ENCODE assay signal across 19 cellular contexts in genomic region chr16:88727871-88728270, GRCh38. TPM values are rescaled to one million over a fixed set of nuclear protein-coding genes. Genes with fewer than 3 reads are reported as not detected.
DNase-seq lines count a peak whose midpoint lies in the region.
"Had no signal": no experiment of that assay in that cellular context is flagged by ENCODE, and none has a peak within 500 bp of the region (broad histone marks: within the 10 kb centered on the region; RNA-seq: fewer than 3 reads in every experiment).

No MANE protein-coding gene starts in this region.

- H3K4me3 ChIP-seq in H7 (ENCODE audit: insufficient read depth, low read depth, low read length): no peak overlapping the region
- H3K4me3 ChIP-seq: left lung, thyroid gland had no signal

- DNase-seq in NCI-H1417 (lab: John Stamatoyannopoulos, UW): peak; percentile 3 to 69 (median 46)
- DNase-seq in NCI-H1417 treated with DMSO at 0.1 percent for 48 hours (lab: John Stamatoyannopoulos, UW): no peak
- peak; percentile 57 for DNase-seq in DMS153 (lab: John Stamatoyannopoulos, UW)
- DNase-seq in SHP77 (lab: John Stamatoyannopoulos, UW): peak; percentile 77 to 89
- DNase-seq in iPS-NIHi7 (ENCODE audit: extremely low spot score): peak; percentile 31
- DNase-seq in H7: no peak
- DNase-seq in NCI-H2227 (lab: John Stamatoyannopoulos, UW; ENCODE audit: unreplicated experiment): no peak
- DNase-seq in activated CD8-positive, alpha-beta memory T cell treated with anti-CD3 and anti-CD28 coated beads, Interleukin-2, amount 50 U/mL, for 4 hours: no peak
- DNase-seq: activated CD4-positive, alpha-beta T cell treated with anti-CD3 and anti-CD28 coated beads, Interleukin-2, amount 50 U/mL, for 48 hours; activated naive CD4-positive, alpha-beta T cell treated with anti-CD3 and anti-CD28 coated beads for 36 hours; activated T-cell treated with anti-CD3 and anti-CD28 coated beads, Interleukin-2, amount 50 U/mL, for 1 hour; CD4-positive, CD25-positive, alpha-beta regulatory T cell; foreskin melanocyte; left lung; NCI-H1048; RPMI8226; thyroid gland had no signal

- no peaks in the 10 kb centered on the region for H3K27me3 ChIP-seq in H7 (ENCODE audit: control insufficient read depth, insufficient read depth, low read length)
- H3K27me3 ChIP-seq: left lung, neutrophil, thyroid gland had no signal

- H3K36me3 ChIP-seq in H7 (replicated peaks; ENCODE audit: control insufficient read depth, insufficient read depth, low read length): peaks cover 1% of the 10 kb centered on the region

RNA-seq across cellular contexts. Expression of gene CTU2, which starts 21.6 kb away (rescaled TPM):
- 33.1 and 38.4 TPM in 2 replicates for total RNA-seq in H7 (2014; rRNA removed; shearing (Covaris generic))

RNA-seq across cellular contexts. Expression of gene RNF166, which starts 21.7 kb away (rescaled TPM):
- 44.6 and 45.3 TPM in 2 replicates for total RNA-seq in H7 (2014; rRNA removed; shearing (Covaris generic))

RNA-seq across cellular contexts. Expression of gene SNAI3, which starts 41.6 kb away (rescaled TPM):
- 2.0 and 2.9 TPM in 2 replicates for total RNA-seq in H7 (2014; rRNA removed; shearing (Covaris generic))
- total RNA-seq: Daoy had no signal

RNA-seq across cellular contexts. Expression of gene PIEZO1, which starts 57.1 kb away (rescaled TPM):
- total RNA-seq in H7 (2014; rRNA removed; shearing (Covaris generic)): 60.0 and 86.8 TPM in 2 replicates

Comparison
In these comparisons a context has a peak if more than half of its experiments do, and no peak if none do; other contexts are left out.
1. DNase-seq: peak in NCI-H1417 (3 of 3), DMS153 (single experiment), SHP77 (2 of 2) and iPS-NIHi7 (single experiment); none in NCI-H1417 treated with DMSO at 0.1 percent for 48 hours (single experiment), H7 (single experiment), NCI-H2227 (single experiment) and activated CD8-positive, alpha-beta memory T cell treated with anti-CD3 and anti-CD28 coated beads, Interleukin-2, amount 50 U/mL, for 4 hours (single experiment).